ENCODE assay signal across 1 cellular context in the genomic region with DNA sequence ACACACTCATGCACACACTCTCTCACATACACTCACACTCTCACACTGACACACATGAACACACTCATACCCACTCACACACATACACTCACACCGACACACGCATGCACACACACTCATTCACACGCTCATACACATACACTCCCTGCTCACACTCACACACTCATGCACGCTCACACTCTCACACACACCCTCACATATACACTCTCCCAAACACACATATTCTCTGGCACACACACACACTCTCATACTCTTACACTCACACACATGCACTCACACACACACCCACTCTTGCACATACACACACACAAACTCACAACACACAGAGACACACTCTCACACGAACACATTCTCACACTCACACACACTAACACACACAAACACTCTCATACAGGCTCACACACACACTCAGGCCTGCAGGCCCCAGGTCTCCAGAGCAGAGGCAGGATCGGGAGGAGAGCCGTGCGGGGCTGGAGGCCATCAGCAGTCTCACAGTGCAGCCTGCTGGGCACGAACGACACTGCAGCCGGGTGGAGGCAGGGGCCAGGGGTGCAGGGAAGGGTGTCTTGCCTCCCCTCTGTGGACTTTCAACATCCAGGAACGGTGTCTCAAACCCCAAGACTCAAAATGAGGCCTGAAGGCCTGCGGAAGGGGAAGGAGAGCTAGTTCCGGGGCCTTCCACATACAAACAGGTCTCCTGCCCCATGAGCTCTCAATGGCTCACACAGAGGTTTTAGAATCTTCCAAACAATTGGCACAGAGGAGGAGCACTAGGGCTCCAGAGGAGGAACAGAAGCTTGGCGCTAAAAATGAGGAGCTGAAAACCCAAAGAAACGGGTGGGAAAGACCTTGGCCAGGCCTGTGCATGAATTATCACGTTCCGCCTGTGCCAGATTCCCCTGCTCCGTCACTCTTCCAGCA.
TF ChIP-seq lines count a peak whose summit lies in the region.

No MANE protein-coding gene starts in this region.

TF ChIP-seq in HepG2, 621 proteins besides CTCF, POLR2A, EP300 and RAD21 (continued from another document):
- TF ChIP-seq, protein P1, sequence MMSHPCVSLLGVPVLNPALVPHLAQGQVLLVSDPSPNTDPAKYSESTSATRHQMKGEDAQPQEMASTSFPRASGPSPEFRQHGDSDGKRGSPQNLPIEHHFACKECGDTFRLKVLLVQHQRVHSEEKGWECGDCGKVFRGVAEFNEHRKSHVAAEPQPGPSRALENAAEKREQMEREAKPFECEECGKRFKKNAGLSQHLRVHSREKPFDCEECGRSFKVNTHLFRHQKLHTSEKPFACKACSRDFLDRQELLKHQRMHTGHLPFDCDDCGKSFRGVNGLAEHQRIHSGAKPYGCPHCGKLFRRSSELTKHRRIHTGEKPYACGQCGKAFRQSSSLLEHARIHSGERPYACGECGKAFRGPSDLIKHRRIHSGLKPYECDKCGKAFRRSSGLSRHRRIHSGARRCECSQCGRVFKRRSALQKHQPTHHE (CRISPR knock-in tag; IDR thresholded peaks at IDR 0.05; ENCODE audit: borderline replicate concordance) = no peak
- TF ChIP-seq, protein P2, sequence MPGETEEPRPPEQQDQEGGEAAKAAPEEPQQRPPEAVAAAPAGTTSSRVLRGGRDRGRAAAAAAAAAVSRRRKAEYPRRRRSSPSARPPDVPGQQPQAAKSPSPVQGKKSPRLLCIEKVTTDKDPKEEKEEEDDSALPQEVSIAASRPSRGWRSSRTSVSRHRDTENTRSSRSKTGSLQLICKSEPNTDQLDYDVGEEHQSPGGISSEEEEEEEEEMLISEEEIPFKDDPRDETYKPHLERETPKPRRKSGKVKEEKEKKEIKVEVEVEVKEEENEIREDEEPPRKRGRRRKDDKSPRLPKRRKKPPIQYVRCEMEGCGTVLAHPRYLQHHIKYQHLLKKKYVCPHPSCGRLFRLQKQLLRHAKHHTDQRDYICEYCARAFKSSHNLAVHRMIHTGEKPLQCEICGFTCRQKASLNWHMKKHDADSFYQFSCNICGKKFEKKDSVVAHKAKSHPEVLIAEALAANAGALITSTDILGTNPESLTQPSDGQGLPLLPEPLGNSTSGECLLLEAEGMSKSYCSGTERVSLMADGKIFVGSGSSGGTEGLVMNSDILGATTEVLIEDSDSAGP (CRISPR knock-in tag; IDR thresholded peaks at IDR 0.05; ENCODE audit: borderline replicate concordance) = no peak
